In the genomic region with DNA sequence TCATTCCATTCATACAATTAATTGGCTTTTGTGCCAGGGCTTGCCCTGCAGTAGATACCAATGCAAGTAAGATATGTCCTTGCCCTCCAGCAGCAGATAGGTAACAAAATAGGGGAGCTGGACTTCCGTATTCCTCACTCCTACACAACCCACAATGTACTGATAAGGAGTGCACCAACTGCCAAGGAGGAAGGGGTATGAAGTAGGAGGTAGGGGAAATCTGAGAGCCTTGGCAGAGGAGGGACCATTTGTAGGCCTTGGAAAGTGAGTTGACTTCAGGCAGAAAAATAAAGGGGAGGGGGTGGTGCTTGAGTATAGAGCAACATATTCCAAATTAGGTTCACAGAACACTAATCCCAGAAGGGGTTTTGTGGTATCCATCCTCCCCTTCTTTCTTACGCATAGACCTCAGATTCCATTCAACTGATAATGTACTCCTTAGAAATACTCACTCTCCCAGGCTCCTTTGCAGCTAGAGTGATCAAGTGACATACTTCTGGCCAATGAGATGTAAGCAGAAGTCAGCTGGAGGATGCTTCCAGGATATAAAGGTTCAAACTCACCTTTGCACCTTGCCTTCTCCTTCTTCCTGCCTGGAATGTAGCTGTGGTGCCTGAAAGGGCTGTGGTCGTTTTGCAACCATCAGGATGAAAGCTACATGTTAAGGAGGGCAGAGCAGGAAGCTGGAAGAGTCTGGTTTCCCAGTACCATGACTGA, we compare ENCODE assay signal across 21 cellular contexts.
A peak's percentile ranks its signal among the peaks of the same experiment; 100 is the strongest.
DNase-seq lines count a peak whose midpoint lies in the region; ATAC-seq, FAIRE-seq and TF ChIP-seq lines count a peak whose summit lies in the region.
"Had no signal": no experiment of that assay in that cellular context is flagged by ENCODE, and none has a peak within 500 bp of the region (broad histone marks: within the 10 kb centered on the region; RNA-seq: fewer than 3 reads in every experiment).

No MANE protein-coding gene starts in this region.

- peaks cover 21% of the 10 kb centered on the region for H3K36me3 Mint-ChIP-seq in WTC11
- H3K36me3 Mint-ChIP-seq: activated naive CD8-positive, alpha-beta T cell treated with anti-CD3 and anti-CD28 coated beads, Interleukin-2, amount 10 ng/mL, durations not matched to agents 7 days and 5 days; CD4-positive, CD25-positive, alpha-beta regulatory T cell had no signal

- peak; percentile 36; the same call in 1 of the 2 replicates for ATAC-seq in WTC11

- no peak overlapping the region for H3K9ac ChIP-seq in kidney (ENCODE audit: low read length in 2 of 2)

- TF ChIP-seq CTCF in WTC11 (IDR thresholded peaks at IDR 0.05) (no peak), kidney (IDR thresholded peaks at IDR 0.05; ENCODE audit: borderline replicate concordance, extremely low read depth, insufficient read depth) (no peak)

- no peak for FAIRE-seq in kidney (lab: Jason Lieb, UNC)

- CTCF ChIA-PET in WTC11 (lab: Charles Lee): interaction anchor here (0.6 to 0.9 kb wide), 2 partner anchors 88 to 134 kb away, joined by 3 read pairs; no protein-coding TSS in a partner anchor

- peaks cover 3 to 9% of the 10 kb centered on the region in 2 donors for H3K4me1 ChIP-seq in kidney (ENCODE audit: control insufficient read depth in 1 of 2, insufficient read depth in 1 of 2, low read depth in 1 of 2, low read length in 2 of 2)

- intact Hi-C loops in posterior vena cava (cut with DNase I) (no loop called here), kidney (cut with DNase I) (no loop called here)

- H3K4me1 Mint-ChIP-seq in WTC11: no peaks in the 10 kb centered on the region
- H3K4me1 Mint-ChIP-seq: activated B cell treated with CpG ODN at 0.5 μM for 24 hours; CD4-positive, CD25-positive, alpha-beta regulatory T cell; neural crest cell had no signal

- H3K27ac Mint-ChIP-seq in WTC11: no peak overlapping the region
- H3K27ac Mint-ChIP-seq: activated B cell treated with CpG ODN at 0.5 μM for 24 hours; activated CD4-positive, alpha-beta memory T cell treated with anti-CD3 and anti-CD28 coated beads, Interleukin-2, amount 10 ng/mL, durations not matched to agents 7 days and 5 days; activated naive CD8-positive, alpha-beta T cell treated with anti-CD3 and anti-CD28 coated beads, Interleukin-2, amount 10 ng/mL, durations not matched to agents 7 days and 5 days; CD4-positive, CD25-positive, alpha-beta regulatory T cell; H9 had no signal

- no peaks in the 10 kb centered on the region for H3K9me3 ChIP-seq in kidney (ENCODE audit: control insufficient read depth in 1 of 2, low read length in 2 of 2)
- H3K9me3 ChIP-seq: Peyer's patch, SJSA1, transverse colon had no signal

- no peak overlapping the region for H3K27ac ChIP-seq in kidney (ENCODE audit: low read depth in 2 of 2, low read length in 2 of 2)
- H3K27ac ChIP-seq: Peyer's patch, SJSA1, transverse colon had no signal

- no peak overlapping the region for H3K4me3 ChIP-seq in kidney (ENCODE audit: low read length in 2 of 2)
- H3K4me3 ChIP-seq: Peyer's patch, SJSA1, transverse colon had no signal

- H3K9me3 Mint-ChIP-seq in WTC11: peaks cover 32% of the 10 kb centered on the region

- H3K27me3 Mint-ChIP-seq in WTC11 (ENCODE audit: low read depth): no peaks in the 10 kb centered on the region; the same call in 1 of the 2 replicates
- H3K27me3 Mint-ChIP-seq: CD4-positive, CD25-positive, alpha-beta regulatory T cell had no signal

- no peaks in the 10 kb centered on the region for H3K36me3 ChIP-seq in kidney (ENCODE audit: control insufficient read depth in 1 of 2, insufficient read depth in 2 of 2, low read length in 2 of 2)
- H3K36me3 ChIP-seq: Peyer's patch, SJSA1, transverse colon had no signal

- no peak overlapping the region for H3K4me3 Mint-ChIP-seq in WTC11
- H3K4me3 Mint-ChIP-seq: activated B cell treated with CpG ODN at 0.5 μM for 24 hours; activated CD4-positive, alpha-beta memory T cell treated with anti-CD3 and anti-CD28 coated beads, Interleukin-2, amount 10 ng/mL, durations not matched to agents 7 days and 5 days; activated naive CD8-positive, alpha-beta T cell treated with anti-CD3 and anti-CD28 coated beads, Interleukin-2, amount 10 ng/mL, durations not matched to agents 7 days and 5 days; CD4-positive, CD25-positive, alpha-beta regulatory T cell; H9; neural crest cell had no signal

- POLR2A ChIA-PET in WTC11 (lab: Charles Lee): no interaction called here

- DNase-seq in HT-29 (ENCODE audit: low spot score): peak; percentile 60
- peak; percentile 29 for DNase-seq in NAMALWA (ENCODE audit: low spot score)
- no peak for DNase-seq in WTC11 (ENCODE audit: low spot score)
- DNase-seq in posterior vena cava (ENCODE audit: low spot score): peak; percentile 9
- DNase-seq in stimulated activated CD4-positive, alpha-beta T cell treated with anti-CD3 and anti-CD28 coated beads, Interleukin-2, amount 100 ng/mL, for 24 hours: no peak
- no peak for DNase-seq in activated naive CD4-positive, alpha-beta T cell (lab: John Stamatoyannopoulos, UW)
- DNase-seq in kidney: no peak
- DNase-seq: activated B cell treated with CpG ODN at 0.5 μM for 24 hours; activated CD4-positive, alpha-beta memory T cell treated with anti-CD3 and anti-CD28 coated beads, Interleukin-2, amount 10 ng/mL, durations not matched to agents 7 days and 5 days; activated effector memory CD4-positive, alpha-beta T cell treated with Interleukin-2 at 50 U/mL for 16 hours; activated naive CD8-positive, alpha-beta T cell treated with anti-CD3 and anti-CD28 coated beads, Interleukin-2, amount 10 ng/mL, durations not matched to agents 7 days and 5 days; CD4-positive, CD25-positive, alpha-beta regulatory T cell; GDM1; H9; kidney glomerular epithelial cell; NCI-H1436 treated with DMSO at 0.1 percent for 48 hours; NCI-H510A treated with DMSO at 0.1 percent for 48 hours; Peyer's patch; transverse colon had no signal

TF ChIP-seq in WTC11, 78 proteins besides CTCF, POLR2A, EP300 and RAD21:
- TF ChIP-seq GABPB1 (CRISPR knock-in tag; IDR thresholded peaks at IDR 0.05) (no peak), NFYB (CRISPR knock-in tag; conservative IDR thresholded peaks at IDR 0.05; ENCODE audit: low read depth) (0 out of 2 replicates have a peak, but pooled peaks have one; percentile 24)
- TF ChIP-seq, protein P1, sequence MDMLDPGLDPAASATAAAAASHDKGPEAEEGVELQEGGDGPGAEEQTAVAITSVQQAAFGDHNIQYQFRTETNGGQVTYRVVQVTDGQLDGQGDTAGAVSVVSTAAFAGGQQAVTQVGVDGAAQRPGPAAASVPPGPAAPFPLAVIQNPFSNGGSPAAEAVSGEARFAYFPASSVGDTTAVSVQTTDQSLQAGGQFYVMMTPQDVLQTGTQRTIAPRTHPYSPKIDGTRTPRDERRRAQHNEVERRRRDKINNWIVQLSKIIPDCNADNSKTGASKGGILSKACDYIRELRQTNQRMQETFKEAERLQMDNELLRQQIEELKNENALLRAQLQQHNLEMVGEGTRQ (CRISPR knock-in tag; IDR thresholded peaks at IDR 0.05): peak; percentile 73
- TF ChIP-seq, protein P2, sequence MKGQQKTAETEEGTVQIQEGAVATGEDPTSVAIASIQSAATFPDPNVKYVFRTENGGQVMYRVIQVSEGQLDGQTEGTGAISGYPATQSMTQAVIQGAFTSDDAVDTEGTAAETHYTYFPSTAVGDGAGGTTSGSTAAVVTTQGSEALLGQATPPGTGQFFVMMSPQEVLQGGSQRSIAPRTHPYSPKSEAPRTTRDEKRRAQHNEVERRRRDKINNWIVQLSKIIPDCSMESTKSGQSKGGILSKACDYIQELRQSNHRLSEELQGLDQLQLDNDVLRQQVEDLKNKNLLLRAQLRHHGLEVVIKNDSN (CRISPR knock-in tag; IDR thresholded peaks at IDR 0.05): peak; percentile 64
- TF ChIP-seq, protein P3, sequence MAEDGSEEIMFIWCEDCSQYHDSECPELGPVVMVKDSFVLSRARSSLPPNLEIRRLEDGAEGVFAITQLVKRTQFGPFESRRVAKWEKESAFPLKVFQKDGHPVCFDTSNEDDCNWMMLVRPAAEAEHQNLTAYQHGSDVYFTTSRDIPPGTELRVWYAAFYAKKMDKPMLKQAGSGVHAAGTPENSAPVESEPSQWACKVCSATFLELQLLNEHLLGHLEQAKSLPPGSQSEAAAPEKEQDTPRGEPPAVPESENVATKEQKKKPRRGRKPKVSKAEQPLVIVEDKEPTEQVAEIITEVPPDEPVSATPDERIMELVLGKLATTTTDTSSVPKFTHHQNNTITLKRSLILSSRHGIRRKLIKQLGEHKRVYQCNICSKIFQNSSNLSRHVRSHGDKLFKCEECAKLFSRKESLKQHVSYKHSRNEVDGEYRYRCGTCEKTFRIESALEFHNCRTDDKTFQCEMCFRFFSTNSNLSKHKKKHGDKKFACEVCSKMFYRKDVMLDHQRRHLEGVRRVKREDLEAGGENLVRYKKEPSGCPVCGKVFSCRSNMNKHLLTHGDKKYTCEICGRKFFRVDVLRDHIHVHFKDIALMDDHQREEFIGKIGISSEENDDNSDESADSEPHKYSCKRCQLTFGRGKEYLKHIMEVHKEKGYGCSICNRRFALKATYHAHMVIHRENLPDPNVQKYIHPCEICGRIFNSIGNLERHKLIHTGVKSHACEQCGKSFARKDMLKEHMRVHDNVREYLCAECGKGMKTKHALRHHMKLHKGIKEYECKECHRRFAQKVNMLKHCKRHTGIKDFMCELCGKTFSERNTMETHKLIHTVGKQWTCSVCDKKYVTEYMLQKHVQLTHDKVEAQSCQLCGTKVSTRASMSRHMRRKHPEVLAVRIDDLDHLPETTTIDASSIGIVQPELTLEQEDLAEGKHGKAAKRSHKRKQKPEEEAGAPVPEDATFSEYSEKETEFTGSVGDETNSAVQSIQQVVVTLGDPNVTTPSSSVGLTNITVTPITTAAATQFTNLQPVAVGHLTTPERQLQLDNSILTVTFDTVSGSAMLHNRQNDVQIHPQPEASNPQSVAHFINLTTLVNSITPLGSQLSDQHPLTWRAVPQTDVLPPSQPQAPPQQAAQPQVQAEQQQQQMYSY (CRISPR knock-in tag; IDR thresholded peaks at IDR 0.05): no peak

Comparison
In these comparisons a context has a peak if more than half of its experiments do, and no peak if none do; other contexts are left out.
1. DNase-seq: peak in HT-29 (single experiment), NAMALWA (single experiment) and posterior vena cava (single experiment); none in WTC11 (single experiment), stimulated activated CD4-positive, alpha-beta T cell treated with anti-CD3 and anti-CD28 coated beads, Interleukin-2, amount 100 ng/mL, for 24 hours (0 of 2), activated naive CD4-positive, alpha-beta T cell (0 of 4) and kidney (single experiment).